Comparison of ENCODE assay signal across 29 cellular contexts in genomic region chr3:179224584-179224983, GRCh38.
"Had no signal": no experiment of that assay in that cellular context is flagged by ENCODE, and none has a peak within 500 bp of the region (broad histone marks: within the 10 kb centered on the region; RNA-seq: fewer than 3 reads in every experiment).

No MANE protein-coding gene starts in this region.

- FAIRE-seq: endothelial cell of umbilical vein had no signal

- H3K27ac ChIP-seq: coronary artery, esophagus muscularis mucosa, foreskin keratinocyte, gastroesophageal sphincter, neutrophil, pancreas, spleen, suprapubic skin, transverse colon, upper lobe of right lung, uterus had no signal

- H3K36me3 Mint-ChIP-seq: natural killer cell treated with Interleukin-12 subunit alpha and Interleukin-12 subunit beta and Interleukin-15 and Interleukin-18, amount 100 ng/mL, for 72 hours had no signal

- H3K4me1 Mint-ChIP-seq: immature natural killer cell, memory B cell, mesothelial cell of epicardium had no signal

- ATAC-seq: foreskin keratinocyte; gastroesophageal sphincter; mucosa of descending colon; natural killer cell treated with Interleukin-12 subunit alpha and Interleukin-12 subunit beta and Interleukin-15 and Interleukin-18, amount 100 ng/mL, for 72 hours; pancreas; sciatic nerve; stimulated activated naive CD8-positive, alpha-beta T cell treated with anti-CD3 and anti-CD28 coated beads, Interleukin-15, amount 100 ng/mL, for 72 hours; upper lobe of right lung had no signal

- H3K4me3 Mint-ChIP-seq: immature natural killer cell; memory B cell; mesothelial cell of epicardium; natural killer cell treated with Interleukin-12 subunit alpha and Interleukin-12 subunit beta and Interleukin-15 and Interleukin-18, amount 100 ng/mL, for 72 hours; neural crest cell; stimulated activated naive CD8-positive, alpha-beta T cell treated with anti-CD3 and anti-CD28 coated beads, Interleukin-15, amount 100 ng/mL, for 72 hours had no signal

- H3K36me3 ChIP-seq: uterus had no signal

- H3K4me1 ChIP-seq: esophagus muscularis mucosa, foreskin keratinocyte, gastroesophageal sphincter, pancreas, spleen, suprapubic skin, transverse colon, upper lobe of right lung, uterus had no signal

- H3K9me3 Mint-ChIP-seq: immature natural killer cell; memory B cell; mesothelial cell of epicardium; natural killer cell treated with Interleukin-12 subunit alpha and Interleukin-12 subunit beta and Interleukin-15 and Interleukin-18, amount 100 ng/mL, for 72 hours; neural crest cell; stimulated activated naive CD8-positive, alpha-beta T cell treated with anti-CD3 and anti-CD28 coated beads, Interleukin-15, amount 100 ng/mL, for 72 hours had no signal

- DNase-seq: dermis blood vessel endothelial cell; effector memory CD4-positive, alpha-beta T cell; foreskin keratinocyte; heart right ventricle; hippocampal formation; immature natural killer cell; islet precursor cell; kidney glomerular epithelial cell; mucosa of descending colon; pancreas; spleen; stimulated activated CD4-positive, alpha-beta T cell treated with anti-CD3 and anti-CD28 coated beads, Interleukin-2, amount 100 ng/mL, for 48 hours; stimulated activated naive CD4-positive, alpha-beta T cell; stimulated activated naive CD8-positive, alpha-beta T cell treated with anti-CD3 and anti-CD28 coated beads, Interleukin-15, amount 100 ng/mL, for 72 hours; transverse colon; upper lobe of right lung; uterus had no signal

- H3K27ac Mint-ChIP-seq: immature natural killer cell; memory B cell; mesothelial cell of epicardium; natural killer cell treated with Interleukin-12 subunit alpha and Interleukin-12 subunit beta and Interleukin-15 and Interleukin-18, amount 100 ng/mL, for 72 hours had no signal

- H3K9me3 ChIP-seq: esophagus muscularis mucosa, gastroesophageal sphincter, heart right ventricle, mucosa of descending colon, neutrophil, pancreas, spleen, suprapubic skin, transverse colon, upper lobe of right lung, uterus had no signal

- H3K27me3 ChIP-seq: esophagus muscularis mucosa, foreskin keratinocyte, gastroesophageal sphincter, heart right ventricle, neutrophil, pancreas, spleen, suprapubic skin, transverse colon, upper lobe of right lung, uterus had no signal

- H3K4me3 ChIP-seq: coronary artery, esophagus muscularis mucosa, gastroesophageal sphincter, heart right ventricle, lung, mucosa of descending colon, pancreas, spleen, suprapubic skin, transverse colon, upper lobe of right lung, uterus had no signal

- H3K27me3 Mint-ChIP-seq: memory B cell; natural killer cell treated with Interleukin-12 subunit alpha and Interleukin-12 subunit beta and Interleukin-15 and Interleukin-18, amount 100 ng/mL, for 72 hours; stimulated activated naive CD8-positive, alpha-beta T cell treated with anti-CD3 and anti-CD28 coated beads, Interleukin-15, amount 100 ng/mL, for 72 hours had no signal
